In genomic region chr9:134549336-134549735, GRCh38 we compare ENCODE assay signal across 25 cellular contexts.
DNase-seq lines count a peak whose midpoint lies in the region; ATAC-seq, FAIRE-seq and TF ChIP-seq lines count a peak whose summit lies in the region.
"Had no signal": no experiment of that assay in that cellular context is flagged by ENCODE, and none has a peak within 500 bp of the region (broad histone marks: within the 10 kb centered on the region; RNA-seq: fewer than 3 reads in every experiment).

No MANE protein-coding gene starts in this region.

- H3K4me3 ChIP-seq in kidney (ENCODE audit: low read length in 2 of 2) (no peak overlapping the region), mesenchymal stem cell (ENCODE audit: insufficient read depth in 1 of 2, low read depth in 1 of 2, low read length in 2 of 2) (no peak overlapping the region), trophoblast cell (ENCODE audit: low read depth, low read length) (no peak overlapping the region), upper lobe of right lung (no peak overlapping the region), uterus (no peak overlapping the region)
- H3K4me3 ChIP-seq: GM12878 had no signal

- peak overlapping the region; percentile 63 for H2BK15ac ChIP-seq in mesenchymal stem cell (ENCODE audit: low read depth, poor library complexity, severe bottlenecking)

- DNase-seq in kidney: peak; percentile 54
- DNase-seq in mesenchymal stem cell: no peak
- DNase-seq in trophoblast cell: no peak
- DNase-seq in upper lobe of right lung: peak; percentile 48
- no peak for DNase-seq in NOMO-1 (lab: John Stamatoyannopoulos, UW; ENCODE audit: unreplicated experiment in 2 of 2)
- DNase-seq in foreskin keratinocyte: no peak
- no peak for DNase-seq in uterus
- DNase-seq: BE2C; CD8-positive, alpha-beta memory T cell; DMS 273 treated with DMSO at 0.1 percent for 48 hours; DMS79; EL; GDM1; GOT3; HCEC 1CT; NCI-H1048; NCI-H1417 treated with DMSO at 0.1 percent for 48 hours; NCI-H1694 treated with DMSO at 0.1 percent for 48 hours; NCI-H2081; NCI-H2227 treated with DMSO at 0.1 percent for 48 hours; NCI-H526 treated with DMSO at 0.1 percent for 48 hours; SK-N-SH had no signal

- H4K91ac ChIP-seq in mesenchymal stem cell (ENCODE audit: low read length) (peak overlapping the region; percentile 80), trophoblast cell (ENCODE audit: low read depth, low read length) (peak overlapping the region; percentile 45)

- H3K9ac ChIP-seq in kidney (ENCODE audit: low read length in 2 of 2) (no peak overlapping the region), mesenchymal stem cell (ENCODE audit: low read length) (no peak overlapping the region), trophoblast cell (ENCODE audit: low read length) (no peak overlapping the region)
- H3K9ac ChIP-seq: SK-N-SH had no signal

- no peak overlapping the region for H3K14ac ChIP-seq in mesenchymal stem cell (ENCODE audit: low read length in 2 of 2)
- peak overlapping the region; percentile 34 for H3K14ac ChIP-seq in trophoblast cell (ENCODE audit: low read length)

- H3K27me3 ChIP-seq in mesenchymal stem cell (ENCODE audit: control insufficient read depth in 1 of 2, insufficient read depth in 1 of 2, low read length in 2 of 2): peaks cover 0 to 34% of the 10 kb centered on the region in 2 experiments
- H3K27me3 ChIP-seq in trophoblast cell (ENCODE audit: insufficient read depth, low read length): no peaks in the 10 kb centered on the region
- H3K27me3 ChIP-seq in upper lobe of right lung: no peaks in the 10 kb centered on the region
- peaks cover 32% of the 10 kb centered on the region for H3K27me3 ChIP-seq in foreskin keratinocyte
- no peaks in the 10 kb centered on the region for H3K27me3 ChIP-seq in uterus
- H3K27me3 ChIP-seq: BE2C had no signal

- H3K23ac ChIP-seq in mesenchymal stem cell (ENCODE audit: low read length in 2 of 2) (no peak overlapping the region), trophoblast cell (ENCODE audit: low read length) (no peak overlapping the region)

- 90% methylated on average over 13 of the region's 13 CpGs for WGBS in mesenchymal stem cell
- WGBS in trophoblast cell (ENCODE audit: extremely low coverage, insufficient coverage, insufficient read length): no CpG with 5 or more reads among the region's 13 CpGs

- peaks cover 11% of the 10 kb centered on the region for H3K79me2 ChIP-seq in trophoblast cell (ENCODE audit: control insufficient read depth, insufficient read depth, low read length, poor library complexity)

- H3K9me3 ChIP-seq in kidney (ENCODE audit: control insufficient read depth in 1 of 2, low read length in 2 of 2) (no peaks in the 10 kb centered on the region), mesenchymal stem cell (ENCODE audit: control insufficient read depth, low read length) (no peaks in the 10 kb centered on the region), trophoblast cell (ENCODE audit: insufficient read depth, low read depth, low read length) (no peaks in the 10 kb centered on the region), upper lobe of right lung (no peaks in the 10 kb centered on the region), uterus (no peaks in the 10 kb centered on the region)
- H3K9me3 ChIP-seq: BE2C, SK-N-SH had no signal

- intact Hi-C loops in kidney (cut with DNase I): no loop called here
- intact Hi-C loops in upper lobe of right lung (cut with DNase I): no loop called here
- intact Hi-C loops in uterus (cut with DNase I; ENCODE audit: low total_unique reads): no loop called here

- no peak for FAIRE-seq in kidney (lab: Jason Lieb, UNC)
- FAIRE-seq: GM12878, RCC 7860 had no signal

- H2BK12ac ChIP-seq in mesenchymal stem cell (ENCODE audit: low read length in 2 of 2) (peak overlapping the region; percentile 88 to 98), trophoblast cell (ENCODE audit: low read length) (peak overlapping the region; percentile 88)

- no peak overlapping the region for H4K12ac ChIP-seq in trophoblast cell (ENCODE audit: low read depth, low read length)

- H3K4me1 ChIP-seq in kidney (ENCODE audit: control insufficient read depth in 1 of 2, insufficient read depth in 1 of 2, low read depth in 1 of 2, low read length in 2 of 2) (peaks cover 0 to 6% of the 10 kb centered on the region in 2 donors), mesenchymal stem cell (ENCODE audit: control insufficient read depth, insufficient read depth, low read depth, low read length) (peaks cover 69% of the 10 kb centered on the region), trophoblast cell (ENCODE audit: control insufficient read depth in 1 of 2, insufficient read depth in 2 of 2, low read length in 2 of 2) (peaks cover 38 to 50% of the 10 kb centered on the region in 2 experiments), upper lobe of right lung (peaks cover 14% of the 10 kb centered on the region), foreskin keratinocyte (peaks cover 6% of the 10 kb centered on the region), uterus (peaks cover 0 to 3% of the 10 kb centered on the region in 2 donors)

- H2BK120ac ChIP-seq in mesenchymal stem cell (ENCODE audit: low read depth, low read length) (peak overlapping the region; percentile 71), trophoblast cell (ENCODE audit: insufficient read depth, low read length, poor library complexity) (peak overlapping the region; percentile 18)

- no peak overlapping the region for H3K4me2 ChIP-seq in mesenchymal stem cell (ENCODE audit: low read length, poor library complexity, severe bottlenecking)
- H3K4me2 ChIP-seq in trophoblast cell (ENCODE audit: low read length): no peak overlapping the region
- H3K4me2 ChIP-seq: SK-N-SH had no signal

- H2AK5ac ChIP-seq in mesenchymal stem cell (ENCODE audit: low read length, severe bottlenecking) (peak overlapping the region; percentile 63), trophoblast cell (ENCODE audit: low read length) (peak overlapping the region; percentile 42)

- H2BK5ac ChIP-seq in mesenchymal stem cell (ENCODE audit: low read depth, low read length, poor library complexity, severe bottlenecking) (no peak overlapping the region), trophoblast cell (ENCODE audit: low read depth, low read length, poor library complexity) (no peak overlapping the region)

- ATAC-seq in upper lobe of right lung (no peak), foreskin keratinocyte (no peak)
- ATAC-seq: GM12878 had no signal

- H3K18ac ChIP-seq in mesenchymal stem cell (ENCODE audit: low read depth in 1 of 2, low read length in 2 of 2) (peak overlapping the region; percentile 28 to 70), trophoblast cell (ENCODE audit: low read length) (no peak overlapping the region)

- TF ChIP-seq CTCF in kidney (IDR thresholded peaks at IDR 0.05; ENCODE audit: borderline replicate concordance, extremely low read depth, insufficient read depth) (no peak), upper lobe of right lung (IDR thresholded peaks at IDR 0.05) (no peak), foreskin keratinocyte (conservative IDR thresholded peaks at IDR 0.05) (no peak), uterus (IDR thresholded peaks at IDR 0.05) (no peak)

- no peak overlapping the region for H2AFZ ChIP-seq in mesenchymal stem cell (ENCODE audit: low read depth, low read length)
- H2AFZ ChIP-seq in trophoblast cell (ENCODE audit: insufficient read depth, low read length, poor library complexity): no peak overlapping the region

- TF ChIP-seq POLR2A in uterus (IDR thresholded peaks at IDR 0.05): no peak

- H3K79me1 ChIP-seq in mesenchymal stem cell (replicated peaks; ENCODE audit: low read length, poor library complexity, severe bottlenecking) (no peaks in the 10 kb centered on the region), trophoblast cell (ENCODE audit: low read length) (peaks cover 55% of the 10 kb centered on the region)

- H4K8ac ChIP-seq in mesenchymal stem cell (ENCODE audit: low read length) (peak overlapping the region; percentile 51), trophoblast cell (ENCODE audit: low read depth, low read length) (no peak overlapping the region)

- H3K4ac ChIP-seq in mesenchymal stem cell (ENCODE audit: low read depth in 1 of 2, low read length in 2 of 2): peak overlapping the region in 1 of 2 experiments; percentile 66
- peak overlapping the region; percentile 16 for H3K4ac ChIP-seq in trophoblast cell (ENCODE audit: low read depth, low read length)

- no peaks in the 10 kb centered on the region for H3K36me3 ChIP-seq in kidney (ENCODE audit: control insufficient read depth in 1 of 2, insufficient read depth in 2 of 2, low read length in 2 of 2)
- no peaks in the 10 kb centered on the region for H3K36me3 ChIP-seq in mesenchymal stem cell (ENCODE audit: control insufficient read depth in 1 of 2, insufficient read depth in 2 of 2, low read depth in 1 of 2, low read length in 2 of 2)
- H3K36me3 ChIP-seq in trophoblast cell (ENCODE audit: control insufficient read depth in 1 of 2, insufficient read depth in 2 of 2, low read length in 2 of 2): no peaks in the 10 kb centered on the region
- no peaks in the 10 kb centered on the region for H3K36me3 ChIP-seq in upper lobe of right lung
- H3K36me3 ChIP-seq in uterus: no peaks in the 10 kb centered on the region
- H3K36me3 ChIP-seq: BE2C had no signal

- H3K27ac ChIP-seq in kidney (ENCODE audit: low read depth in 2 of 2, low read length in 2 of 2) (no peak overlapping the region), mesenchymal stem cell (ENCODE audit: low read length, poor library complexity, severe bottlenecking) (no peak overlapping the region), trophoblast cell (ENCODE audit: low read depth, low read length) (no peak overlapping the region), upper lobe of right lung (no peak overlapping the region), foreskin keratinocyte (no peak overlapping the region), uterus (no peak overlapping the region)
- H3K27ac ChIP-seq: HL-60 had no signal

Comparison
In these comparisons a context has a peak if more than half of its experiments do, and no peak if none do; other contexts are left out.
1. DNase-seq: peak in kidney (single experiment) and upper lobe of right lung (single experiment); none in mesenchymal stem cell (single experiment), trophoblast cell (0 of 2), NOMO-1 (0 of 2), foreskin keratinocyte (0 of 2) and uterus (0 of 2).